ENCODE assay signal across 1 cellular context in the genomic region with DNA sequence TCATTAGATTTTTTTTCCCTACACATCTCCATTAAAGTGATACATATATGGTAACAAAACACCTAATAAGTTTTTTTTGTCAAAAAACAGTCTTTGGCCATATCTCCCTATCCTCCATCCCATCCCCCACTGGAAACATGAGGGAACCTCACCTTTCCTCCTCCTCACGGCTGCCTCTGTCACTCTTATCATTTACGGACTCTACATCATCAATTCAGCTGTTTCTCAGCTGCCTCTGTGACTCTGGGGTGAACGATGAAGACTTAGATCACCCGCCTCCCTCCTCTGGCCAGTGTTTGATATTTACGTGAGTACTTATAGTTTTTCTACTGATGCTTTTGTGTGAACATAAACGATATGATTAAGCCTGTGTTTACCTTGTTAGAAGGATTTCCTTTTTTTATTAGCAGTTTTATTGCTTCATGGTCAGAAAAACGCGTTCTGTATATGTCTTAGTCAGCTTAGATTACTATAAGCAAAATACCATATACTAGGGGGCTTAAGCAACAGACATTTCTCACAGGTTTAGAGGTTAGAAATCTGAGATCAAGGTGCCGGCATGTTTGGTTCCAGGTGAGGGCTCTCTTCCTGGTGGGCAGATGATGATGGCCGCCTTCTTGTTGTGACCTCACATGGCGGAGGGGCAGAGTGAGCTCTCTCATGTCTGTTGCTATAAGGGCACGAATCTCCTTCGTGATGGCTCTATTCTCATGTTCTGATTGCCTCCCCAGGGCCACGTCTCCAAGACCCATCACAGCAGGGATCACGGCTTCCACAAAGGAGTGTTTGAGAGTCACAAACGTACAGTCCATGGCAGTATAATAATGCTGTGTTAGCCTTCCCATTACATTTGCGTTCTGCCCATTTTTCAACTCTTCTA.
TF ChIP-seq lines count a peak whose summit lies in the region.

No MANE protein-coding gene starts in this region.

TF ChIP-seq in HEK293, 187 proteins besides CTCF, POLR2A, EP300 and RAD21 (continued from another document):
- TF ChIP-seq, protein P1, sequence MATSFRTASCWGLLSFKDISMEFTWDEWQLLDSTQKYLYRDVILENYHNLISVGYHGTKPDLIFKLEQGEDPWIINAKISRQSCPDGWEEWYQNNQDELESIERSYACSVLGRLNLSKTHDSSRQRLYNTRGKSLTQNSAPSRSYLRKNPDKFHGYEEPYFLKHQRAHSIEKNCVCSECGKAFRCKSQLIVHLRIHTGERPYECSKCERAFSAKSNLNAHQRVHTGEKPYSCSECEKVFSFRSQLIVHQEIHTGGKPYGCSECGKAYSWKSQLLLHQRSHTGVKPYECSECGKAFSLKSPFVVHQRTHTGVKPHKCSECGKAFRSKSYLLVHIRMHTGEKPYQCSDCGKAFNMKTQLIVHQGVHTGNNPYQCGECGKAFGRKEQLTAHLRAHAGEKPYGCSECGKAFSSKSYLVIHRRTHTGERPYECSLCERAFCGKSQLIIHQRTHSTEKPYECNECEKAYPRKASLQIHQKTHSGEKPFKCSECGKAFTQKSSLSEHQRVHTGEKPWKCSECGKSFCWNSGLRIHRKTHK (tag by site-specific recombination; IDR thresholded peaks at IDR 0.05): no peak
- TF ChIP-seq, protein P2, sequence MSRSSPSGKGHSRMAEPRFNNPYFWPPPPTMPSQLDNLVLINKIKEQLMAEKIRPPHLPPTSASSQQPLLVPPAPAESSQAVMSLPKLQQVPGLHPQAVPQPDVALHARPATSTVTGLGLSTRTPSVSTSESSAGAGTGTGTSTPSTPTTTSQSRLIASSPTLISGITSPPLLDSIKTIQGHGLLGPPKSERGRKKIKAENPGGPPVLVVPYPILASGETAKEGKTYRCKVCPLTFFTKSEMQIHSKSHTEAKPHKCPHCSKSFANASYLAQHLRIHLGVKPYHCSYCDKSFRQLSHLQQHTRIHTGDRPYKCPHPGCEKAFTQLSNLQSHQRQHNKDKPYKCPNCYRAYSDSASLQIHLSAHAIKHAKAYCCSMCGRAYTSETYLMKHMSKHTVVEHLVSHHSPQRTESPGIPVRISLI (tag by site-specific recombination; IDR thresholded peaks at IDR 0.05): 0 out of 2 replicates have a peak, but pooled peaks have one; percentile 29
